ENCODE assay signal across 11 cellular contexts in genomic region chr11:76805206-76805913, GRCh38. TPM values are rescaled to one million over a fixed set of nuclear protein-coding genes. Genes with fewer than 3 reads are reported as not detected.
A peak's percentile ranks its signal among the peaks of the same experiment; 100 is the strongest.
DNase-seq lines count a peak whose midpoint lies in the region; ATAC-seq, FAIRE-seq and TF ChIP-seq lines count a peak whose summit lies in the region.
"Had no signal": no experiment of that assay in that cellular context is flagged by ENCODE, and none has a peak within 500 bp of the region (broad histone marks: within the 10 kb centered on the region; RNA-seq: fewer than 3 reads in every experiment).

No MANE protein-coding gene starts in this region.

- no peak for TF ChIP-seq EP300 in suprapubic skin (IDR thresholded peaks at IDR 0.05)

- no peaks in the 10 kb centered on the region for H3K36me3 Mint-ChIP-seq in activated T-helper 1 cell treated with anti-CD3 and anti-CD28 coated beads, Interleukin-12 subunit alpha, Interleukin-12 subunit beta, Interleukin-2, Interleukin-4 antibody, amounts not matched to agents 30 ng/mL and 10 ng/mL and 1 ng/mL, durations not matched to agents 14 hours and 24 hours and 36 hours (ENCODE audit: low read depth)

- H3K27me3 ChIP-seq in suprapubic skin: no peaks in the 10 kb centered on the region

- H3K27ac ChIP-seq in suprapubic skin: peak overlapping the region; percentile 55

- WGBS in suprapubic skin: 39% methylated on average over 6 of the region's 8 CpGs

- no peak overlapping the region for H3K4me3 ChIP-seq in suprapubic skin

- H3K9me3 Mint-ChIP-seq in activated T-helper 1 cell treated with anti-CD3 and anti-CD28 coated beads, Interleukin-12 subunit alpha, Interleukin-12 subunit beta, Interleukin-2, Interleukin-4 antibody, amounts not matched to agents 30 ng/mL and 10 ng/mL and 1 ng/mL, durations not matched to agents 14 hours and 24 hours and 36 hours: no peaks in the 10 kb centered on the region

- H3K27me3 Mint-ChIP-seq in activated T-helper 1 cell treated with anti-CD3 and anti-CD28 coated beads, Interleukin-12 subunit alpha, Interleukin-12 subunit beta, Interleukin-2, Interleukin-4 antibody, amounts not matched to agents 30 ng/mL and 10 ng/mL and 1 ng/mL, durations not matched to agents 14 hours and 24 hours and 36 hours (ENCODE audit: insufficient read depth): peaks cover 32% of the 10 kb centered on the region

- H3K4me1 ChIP-seq in suprapubic skin: peaks cover 58% of the 10 kb centered on the region

- no peak for FAIRE-seq in D721Med (lab: Jason Lieb, UNC)

- no peak for TF ChIP-seq POLR2A in suprapubic skin (IDR thresholded peaks at IDR 0.05)

- H3K36me3 ChIP-seq in suprapubic skin: no peaks in the 10 kb centered on the region

- peak overlapping the region; percentile 7 for H3K4me3 Mint-ChIP-seq in activated T-helper 1 cell treated with anti-CD3 and anti-CD28 coated beads, Interleukin-12 subunit alpha, Interleukin-12 subunit beta, Interleukin-2, Interleukin-4 antibody, amounts not matched to agents 30 ng/mL and 10 ng/mL and 1 ng/mL, durations not matched to agents 14 hours and 24 hours and 36 hours

- DNase-seq in activated naive CD4-positive, alpha-beta T cell treated with Interleukin-2 at 50 U/mL for 16 hours: peak; percentile 55
- DNase-seq in activated naive CD4-positive, alpha-beta T cell (lab: John Stamatoyannopoulos, UW): no peak
- peak; percentile 44 for DNase-seq in activated T-helper 1 cell treated with anti-CD3 and anti-CD28 coated beads, Interleukin-12 subunit alpha, Interleukin-12 subunit beta, Interleukin-2, Interleukin-4 antibody, amounts not matched to agents 30 ng/mL and 10 ng/mL and 1 ng/mL, durations not matched to agents 14 hours and 24 hours and 36 hours (ENCODE audit: low spot score)
- DNase-seq in islet precursor cell (peak; percentile 59), suprapubic skin (ENCODE audit: low spot score in 2 of 2) (peak in 1 of 2 donors; percentile 73), D721Med (ENCODE audit: insufficient read length, low spot score) (no peak), NCI-H1930 (lab: John Stamatoyannopoulos, UW) (no peak)
- DNase-seq: AML-193, caudate nucleus, MM.1S had no signal

- intact Hi-C loops in activated T-helper 1 cell treated with anti-CD3 and anti-CD28 coated beads, Interleukin-12 subunit alpha, Interleukin-12 subunit beta, Interleukin-2, Interleukin-4 antibody, amounts not matched to agents 30 ng/mL and 10 ng/mL and 1 ng/mL, durations not matched to agents 14 hours and 24 hours and 36 hours (cut with micrococcal nuclease): loop anchor here (1.0 to 10.0 kb wide), 5 partner anchors 55 to 361 kb away; partner anchors contain the start of genes ACER3 and EMSY

- peak overlapping the region; percentile 34 for H3K27ac Mint-ChIP-seq in activated T-helper 1 cell treated with anti-CD3 and anti-CD28 coated beads, Interleukin-12 subunit alpha, Interleukin-12 subunit beta, Interleukin-2, Interleukin-4 antibody, amounts not matched to agents 30 ng/mL and 10 ng/mL and 1 ng/mL, durations not matched to agents 14 hours and 24 hours and 36 hours

- H3K4me1 Mint-ChIP-seq in activated T-helper 1 cell treated with anti-CD3 and anti-CD28 coated beads, Interleukin-12 subunit alpha, Interleukin-12 subunit beta, Interleukin-2, Interleukin-4 antibody, amounts not matched to agents 30 ng/mL and 10 ng/mL and 1 ng/mL, durations not matched to agents 14 hours and 24 hours and 36 hours (ENCODE audit: low read depth): peaks cover 40% of the 10 kb centered on the region

- no peak for ATAC-seq in HG03439 (IDR thresholded peaks at IDR 0.05; ENCODE audit: unreplicated experiment)

- no peak for TF ChIP-seq CTCF in suprapubic skin (IDR thresholded peaks at IDR 0.05)
- TF ChIP-seq CTCF in D721Med (IDR thresholded peaks at IDR 0.05; ENCODE audit: insufficient read depth, missing control alignments): no peak

- H3K9me3 ChIP-seq in suprapubic skin: no peaks in the 10 kb centered on the region

RNA-seq across cellular contexts. Expression of gene TSKU, which starts 22.2 kb away (rescaled TPM):
- total RNA-seq in activated T-helper 1 cell treated with anti-CD3 and anti-CD28 coated beads, Interleukin-12 subunit alpha, Interleukin-12 subunit beta, Interleukin-2, Interleukin-4 antibody, amounts not matched to agents 30 ng/mL and 10 ng/mL and 1 ng/mL, durations not matched to agents 14 hours and 24 hours and 36 hours: 0.91 and 1.1 TPM in 2 replicates
- total RNA-seq in suprapubic skin: 100 to 1,000 TPM in 3 of 4 donors, 10 to 100 TPM in 1; 85.5 to 155 (median 128) TPM

RNA-seq across cellular contexts. Expression of gene ACER3, which starts 55.4 kb away (rescaled TPM):
- total RNA-seq in activated T-helper 1 cell treated with anti-CD3 and anti-CD28 coated beads, Interleukin-12 subunit alpha, Interleukin-12 subunit beta, Interleukin-2, Interleukin-4 antibody, amounts not matched to agents 30 ng/mL and 10 ng/mL and 1 ng/mL, durations not matched to agents 14 hours and 24 hours and 36 hours: 9.9 and 12.2 TPM in 2 replicates
- total RNA-seq in suprapubic skin: 10 to 100 TPM in 1 of 4 donors, 1 to 10 TPM in 3; 8.9 to 10.1 (median 9.5) TPM

Comparison
In these comparisons a context has a peak if more than half of its experiments do, and no peak if none do; other contexts are left out.
1. DNase-seq: peak in activated naive CD4-positive, alpha-beta T cell treated with Interleukin-2 at 50 U/mL for 16 hours (single experiment), activated T-helper 1 cell treated with anti-CD3 and anti-CD28 coated beads, Interleukin-12 subunit alpha, Interleukin-12 subunit beta, Interleukin-2, Interleukin-4 antibody, amounts not matched to agents 30 ng/mL and 10 ng/mL and 1 ng/mL, durations not matched to agents 14 hours and 24 hours and 36 hours (single experiment) and islet precursor cell (single experiment); none in activated naive CD4-positive, alpha-beta T cell (0 of 4), D721Med (single experiment) and NCI-H1930 (0 of 2).
2. RNA of gene TSKU, which starts 22.2 kb away (total RNA-seq): 85.5 to 155 TPM in suprapubic skin; 0.91 to 1.1 TPM in activated T-helper 1 cell treated with anti-CD3 and anti-CD28 coated beads, Interleukin-12 subunit alpha, Interleukin-12 subunit beta, Interleukin-2, Interleukin-4 antibody, amounts not matched to agents 30 ng/mL and 10 ng/mL and 1 ng/mL, durations not matched to agents 14 hours and 24 hours and 36 hours; every median in the first group is over 10 times any median in the second.